In the genomic region with DNA sequence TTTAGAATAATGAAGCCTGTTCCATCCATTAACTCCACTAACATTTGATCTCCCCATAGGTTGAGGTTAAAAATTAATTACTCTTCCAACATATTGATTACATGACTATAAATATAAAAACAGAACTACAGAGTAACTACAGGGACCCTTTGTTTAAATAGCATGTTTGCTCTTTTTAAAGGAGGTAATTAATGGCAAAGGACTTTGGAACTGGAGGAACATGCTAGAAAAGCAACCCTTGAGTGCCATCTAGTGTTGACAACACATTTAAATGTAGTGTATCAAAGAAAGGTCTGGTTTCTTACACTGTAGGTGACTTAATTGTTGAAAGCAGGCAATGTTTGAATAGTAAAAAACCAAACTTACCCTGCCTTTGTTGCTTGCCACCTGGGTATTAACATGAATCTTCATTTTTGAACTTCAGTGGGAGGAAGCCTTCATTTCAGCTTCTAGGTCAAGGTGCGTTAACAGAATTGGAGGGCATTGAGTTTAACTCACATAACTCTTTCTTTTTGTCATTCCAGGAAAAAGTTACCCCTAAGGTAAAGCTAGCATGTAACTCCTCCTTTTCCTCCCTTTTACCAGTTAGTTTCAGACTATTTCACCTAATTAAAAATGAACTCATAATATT, we compare ENCODE assay signal across 8 cellular contexts. TPM values are rescaled to one million over a fixed set of nuclear protein-coding genes. Genes with fewer than 3 reads are reported as not detected.
DNase-seq lines count a peak whose midpoint lies in the region; ATAC-seq and TF ChIP-seq lines count a peak whose summit lies in the region.

No MANE protein-coding gene starts in this region.

- TF ChIP-seq POLR2A in Peyer's patch (IDR thresholded peaks at IDR 0.05), result no peak
- no peak for TF ChIP-seq POLR2A in vagina (IDR thresholded peaks at IDR 0.05)

- no peaks in the 10 kb centered on the region for H3K27me3 Mint-ChIP-seq in effector memory CD8-positive, alpha-beta T cell

- WGBS in lung, 2 donors, result 87 to 91% methylated on average over 1 of the region's 1 CpG

- H3K4me3 ChIP-seq in Peyer's patch, result no peak overlapping the region
- H3K4me3 ChIP-seq in lung, result no peak overlapping the region
- no peak overlapping the region for H3K4me3 ChIP-seq in vagina

- H3K36me3 ChIP-seq in Peyer's patch (no peaks in the 10 kb centered on the region), lung (ENCODE audit: control insufficient read depth in 2 of 2, insufficient read depth in 2 of 2, low read length in 2 of 2) (no peaks in the 10 kb centered on the region), vagina (no peaks in the 10 kb centered on the region)

- intact Hi-C loops in vagina (cut with DNase I), result loop anchor here (5.0 to 10.0 kb wide), 3 partner anchors 217 to 635 kb away; no protein-coding TSS in a partner anchor

- ATAC-seq in GM21367 (IDR thresholded peaks at IDR 0.05; ENCODE audit: unreplicated experiment), result peak; percentile 88
- ATAC-seq in effector memory CD8-positive, alpha-beta T cell (replicated peaks), result peak; percentile 48
- peak; percentile 74 for ATAC-seq in lung (ENCODE audit: insufficient read depth, low FRiP score)

- H3K27ac Mint-ChIP-seq in effector memory CD8-positive, alpha-beta T cell, result no peak overlapping the region

- no peaks in the 10 kb centered on the region for H3K9me3 Mint-ChIP-seq in effector memory CD8-positive, alpha-beta T cell

- peaks cover 0 to 21% (median 1%) of the 10 kb centered on the region in 4 donors for H3K4me1 ChIP-seq in Peyer's patch
- H3K4me1 ChIP-seq in lung (ENCODE audit: control insufficient read depth in 2 of 2, insufficient read depth in 2 of 2, low read length in 2 of 2), result no peaks in the 10 kb centered on the region
- H3K4me1 ChIP-seq in vagina, result no peaks in the 10 kb centered on the region

- H3K4me1 Mint-ChIP-seq in effector memory CD8-positive, alpha-beta T cell (ENCODE audit: low read depth in 2 of 2), result no peaks in the 10 kb centered on the region

- DNase-seq in DMS114 treated with DMSO at 0.1 percent for 48 hours (lab: John Stamatoyannopoulos, UW; ENCODE audit: unreplicated experiment) (peak; percentile 50), LoVo (ENCODE audit: low spot score) (peak; percentile 95), Peyer's patch (no peak), lung (ENCODE audit: low spot score) (no peak), vagina (ENCODE audit: extremely low spot score in 2 of 2) (no peak)
- no peak for DNase-seq in effector memory CD8-positive, alpha-beta T cell
- DNase-seq in stimulated activated CD4-positive, alpha-beta T cell treated with anti-CD3 and anti-CD28 coated beads, Interleukin-4, amount 100 ng/mL, for 4 hours, result no peak

- H3K9me3 ChIP-seq in Peyer's patch, result no peaks in the 10 kb centered on the region
- no peaks in the 10 kb centered on the region for H3K9me3 ChIP-seq in lung (ENCODE audit: control insufficient read depth in 2 of 2, insufficient read depth in 1 of 2, low read length in 1 of 2)
- H3K9me3 ChIP-seq in vagina, result no peaks in the 10 kb centered on the region

- peak in 5 of 6 experiments; percentile 19 to 96 (median 89) for TF ChIP-seq CTCF in Peyer's patch (IDR thresholded peaks at IDR 0.05)
- TF ChIP-seq CTCF in lung (IDR thresholded peaks at IDR 0.05; ENCODE audit: control extremely low read depth, extremely low read depth), result peak; percentile 57
- peak; percentile 42 to 72 (median 53) for TF ChIP-seq CTCF in vagina (IDR thresholded peaks at IDR 0.05)

- H3K36me3 Mint-ChIP-seq in effector memory CD8-positive, alpha-beta T cell (ENCODE audit: insufficient read depth), result no peaks in the 10 kb centered on the region

- no peak overlapping the region for H3K4me3 Mint-ChIP-seq in effector memory CD8-positive, alpha-beta T cell

- H3K27ac ChIP-seq in Peyer's patch (peak overlapping the region in 3 of 4 donors; percentile 5 to 85 (median 48)), lung (ENCODE audit: low read depth in 1 of 2, low read length in 1 of 2) (no peak overlapping the region), vagina (no peak overlapping the region)

- H3K27me3 ChIP-seq in Peyer's patch (no peaks in the 10 kb centered on the region), lung (ENCODE audit: control insufficient read depth, insufficient read depth) (no peaks in the 10 kb centered on the region), vagina (no peaks in the 10 kb centered on the region)

RNA-seq across cellular contexts. Expression of gene CAPZA2, which starts 52.6 kb away (rescaled TPM):
- 100 to 1,000 TPM in 2 of 4 donors, 10 to 100 TPM in 2; 53.1 to 133 (median 97.2) TPM for total RNA-seq in Peyer's patch
- total RNA-seq in lung, result 100 to 1,000 TPM; 175 to 201 TPM
- 100 to 1,000 TPM in 1 of 2 donors, 10 to 100 TPM in 1; 38.4 to 148 TPM for polyA plus RNA-seq in lung
- 86.2 TPM for total RNA-seq in vagina

Comparison
In these comparisons a context has a peak if more than half of its experiments do, and no peak if none do; other contexts are left out.
1. DNase-seq: peak in DMS114 treated with DMSO at 0.1 percent for 48 hours (single experiment) and LoVo (single experiment); none in Peyer's patch (0 of 3), effector memory CD8-positive, alpha-beta T cell (0 of 3), lung (single experiment), vagina (0 of 2) and stimulated activated CD4-positive, alpha-beta T cell treated with anti-CD3 and anti-CD28 coated beads, Interleukin-4, amount 100 ng/mL, for 4 hours (0 of 2).
2. H3K27ac ChIP-seq: peak in Peyer's patch (3 of 4); none in lung (0 of 2) and vagina (single experiment).
3. Peak in every context shown above with its lines, with median percentiles within 50 percentile points of each other: ATAC-seq and CTCF ChIP-seq.